Comparison of ENCODE assay signal across 19 cellular contexts in genomic region chr16:2299915-2300192, GRCh38.
"Had no signal": no experiment of that assay in that cellular context is flagged by ENCODE, and none has a peak within 500 bp of the region (broad histone marks: within the 10 kb centered on the region; RNA-seq: fewer than 3 reads in every experiment).

No MANE protein-coding gene starts in this region.

- H3K4me1 ChIP-seq: SJCRH30 had no signal

- H3K4me3 ChIP-seq: SJCRH30 had no signal

- DNase-seq: KBM-7, MV-4-11, NCI-H1048, NCI-H1105, NCI-H1436 treated with DMSO at 0.1 percent for 48 hours, NCI-H1694, NCI-H187 treated with DMSO at 0.1 percent for 48 hours, NCI-H2029 treated with DMSO at 0.1 percent for 48 hours, NCI-H2171 treated with DMSO at 0.1 percent for 48 hours, NCI-H226, NCI-H446, NCI-H510A, NCI-H524 treated with DMSO at 0.1 percent for 48 hours, NCI-H69, NCI-H774, SHP77, SJCRH30 had no signal

- H3K36me3 ChIP-seq: SJCRH30 had no signal

- H3K27ac ChIP-seq: SJCRH30 had no signal

- H3K9me3 ChIP-seq: SJCRH30 had no signal

- FAIRE-seq: RCC 7860 had no signal

- ATAC-seq: SK-N-SH treated with all-trans-retinoic acid at 6 μM for 48 hours had no signal
